14 cellular contexts compared by ENCODE assay signal in genomic region chr19:43752287-43752875, GRCh38. TPM values are rescaled to one million over a fixed set of nuclear protein-coding genes. Genes with fewer than 3 reads are reported as not detected.
DNase-seq lines count a peak whose midpoint lies in the region; ATAC-seq, FAIRE-seq and TF ChIP-seq lines count a peak whose summit lies in the region.
"Had no signal": no experiment of that assay in that cellular context is flagged by ENCODE, and none has a peak within 500 bp of the region (broad histone marks: within the 10 kb centered on the region; RNA-seq: fewer than 3 reads in every experiment).

No MANE protein-coding gene starts in this region.

- intact Hi-C loops in activated naive CD4-positive, alpha-beta T cell treated with anti-CD3 and anti-CD28 coated beads for 36 hours (cut with micrococcal nuclease) = no loop called here
- intact Hi-C loops in PC-9 (cut with micrococcal nuclease; ENCODE audit: unreplicated experiment) = no loop called here
- intact Hi-C loops in esophagus squamous epithelium (cut with DNase I) = no loop called here

- no peaks in the 10 kb centered on the region for H3K9me2 ChIP-seq in PC-9 (ENCODE audit: insufficient read depth)

- ATAC-seq in stimulated activated memory B cell treated with anti-CD40 and anti-IgM and Interleukin-4, amounts not matched to agents 10 μg/mL and 1 μg/mL and 100 μg/mL, for 72 hours = no peak
- ATAC-seq in GM21717 (IDR thresholded peaks at IDR 0.05; ENCODE audit: unreplicated experiment) = no peak

- H3K4me1 Mint-ChIP-seq in activated naive CD4-positive, alpha-beta T cell treated with anti-CD3 and anti-CD28 coated beads for 36 hours (ENCODE audit: low read depth) = peaks cover 58% of the 10 kb centered on the region
- H3K4me1 Mint-ChIP-seq in stimulated activated memory B cell treated with anti-CD40 and anti-IgM and Interleukin-4, amounts not matched to agents 10 μg/mL and 1 μg/mL and 100 μg/mL, for 72 hours = peaks cover 72% of the 10 kb centered on the region

- H3K4me1 ChIP-seq in PC-9 (replicated peaks; ENCODE audit: insufficient read depth) (peaks cover 41% of the 10 kb centered on the region), esophagus squamous epithelium (peaks cover 27 to 80% (median 41%) of the 10 kb centered on the region in 3 donors)

- TF ChIP-seq CTCF in PC-9 (conservative IDR thresholded peaks at IDR 0.05) (no peak), esophagus squamous epithelium (IDR thresholded peaks at IDR 0.05) (no peak)

- H3F3A ChIP-seq in PC-9 (ENCODE audit: insufficient read depth, low read depth) = peaks cover 46% of the 10 kb centered on the region

- H3K27ac Mint-ChIP-seq in activated naive CD4-positive, alpha-beta T cell treated with anti-CD3 and anti-CD28 coated beads for 36 hours = peak overlapping the region; percentile 100
- peak overlapping the region; percentile 96 for H3K27ac Mint-ChIP-seq in stimulated activated memory B cell treated with anti-CD40 and anti-IgM and Interleukin-4, amounts not matched to agents 10 μg/mL and 1 μg/mL and 100 μg/mL, for 72 hours

- peak overlapping the region; percentile 99 for H3K4me3 Mint-ChIP-seq in activated naive CD4-positive, alpha-beta T cell treated with anti-CD3 and anti-CD28 coated beads for 36 hours
- H3K4me3 Mint-ChIP-seq in stimulated activated memory B cell treated with anti-CD40 and anti-IgM and Interleukin-4, amounts not matched to agents 10 μg/mL and 1 μg/mL and 100 μg/mL, for 72 hours = no peak overlapping the region

- WGBS in esophagus squamous epithelium, 2 donors = 58 to 78% methylated on average over 3 to 6 of the region's 6 CpGs

- no peaks in the 10 kb centered on the region for H3K27me3 ChIP-seq in PC-9 (ENCODE audit: insufficient read depth, low read depth)
- H3K27me3 ChIP-seq in esophagus squamous epithelium = no peaks in the 10 kb centered on the region
- H3K27me3 ChIP-seq: ascending aorta, upper lobe of right lung had no signal

- H3K27me3 Mint-ChIP-seq in activated naive CD4-positive, alpha-beta T cell treated with anti-CD3 and anti-CD28 coated beads for 36 hours (ENCODE audit: low read depth) = no peaks in the 10 kb centered on the region
- no peaks in the 10 kb centered on the region for H3K27me3 Mint-ChIP-seq in stimulated activated memory B cell treated with anti-CD40 and anti-IgM and Interleukin-4, amounts not matched to agents 10 μg/mL and 1 μg/mL and 100 μg/mL, for 72 hours

- H2AFZ ChIP-seq in PC-9 = no peak overlapping the region

- H3K36me3 ChIP-seq in PC-9 (ENCODE audit: low read depth) = peaks cover 37% of the 10 kb centered on the region
- peaks cover 16 to 41% (median 23%) of the 10 kb centered on the region in 3 donors for H3K36me3 ChIP-seq in esophagus squamous epithelium

- no peak for FAIRE-seq in H54 (lab: Jason Lieb, UNC)

- H4K20me1 ChIP-seq in PC-9 (ENCODE audit: insufficient read depth) = peaks cover 15% of the 10 kb centered on the region

- peak overlapping the region; percentile 100 for H3K4me2 ChIP-seq in PC-9

- H3K9me3 Mint-ChIP-seq in activated naive CD4-positive, alpha-beta T cell treated with anti-CD3 and anti-CD28 coated beads for 36 hours = no peaks in the 10 kb centered on the region
- no peaks in the 10 kb centered on the region for H3K9me3 Mint-ChIP-seq in stimulated activated memory B cell treated with anti-CD40 and anti-IgM and Interleukin-4, amounts not matched to agents 10 μg/mL and 1 μg/mL and 100 μg/mL, for 72 hours

- CTCF ChIA-PET in activated naive CD4-positive, alpha-beta T cell treated with anti-CD3 and anti-CD28 coated beads for 36 hours (lab: Charles Lee) = interaction anchor here (0.5 to 4.8 kb wide), 8 partner anchors 8 to 81 kb away, joined by 3 to 48 read pairs (median 6); partner anchors contain the start of gene KCNN4
- CTCF ChIA-PET in PC-9 (lab: Charles Lee) = interaction anchor here (0.5 to 1.0 kb wide), 4 partner anchors 14 to 164 kb away, joined by 3 to 6 read pairs (median 4); no protein-coding TSS in a partner anchor

- H3K4me3 ChIP-seq in PC-9 (peak overlapping the region; percentile 99; the same call in 1 of the 2 replicates), esophagus squamous epithelium (no peak overlapping the region)
- H3K4me3 ChIP-seq: ascending aorta, upper lobe of right lung had no signal

- no TSS peak for BruUV-seq in PC-9 (replicated peaks; lab: Mats Ljungman, UMichigan)

- POLR2A ChIA-PET in PC-9 (lab: Charles Lee; ENCODE audit: unreplicated experiment) = interaction anchor here (0.6 to 0.8 kb wide), 2 partner anchors 13 to 237 kb away, joined by 3 to 30 read pairs; no protein-coding TSS in a partner anchor

- DNase-seq in activated naive CD4-positive, alpha-beta T cell treated with anti-CD3 and anti-CD28 coated beads for 36 hours = no peak
- no peak for DNase-seq in activated naive CD4-positive, alpha-beta T cell treated with Interleukin-2 at 50 U/mL for 16 hours
- no peak for DNase-seq in PC-9
- DNase-seq in esophagus squamous epithelium (lab: John Stamatoyannopoulos, UW) = no peak
- no peak for DNase-seq in H54 (ENCODE audit: insufficient read length, low spot score)
- DNase-seq in NK-92 (lab: John Stamatoyannopoulos, UW; ENCODE audit: unreplicated experiment) = no peak
- DNase-seq: activated CD4-positive, alpha-beta T cell treated with anti-CD3 and anti-CD28 coated beads for 48 hours; hippocampal formation; NCI-H1048; retina; upper lobe of right lung had no signal

- H3K27ac ChIP-seq in PC-9 (peak overlapping the region; percentile 92; the same call in 1 of the 2 replicates), esophagus squamous epithelium (peak overlapping the region; percentile 22 to 99 (median 97))
- H3K27ac ChIP-seq: upper lobe of right lung had no signal

- no peak for TF ChIP-seq POLR2A in esophagus squamous epithelium (IDR thresholded peaks at IDR 0.05)
- TF ChIP-seq POLR2A in H54 (IDR thresholded peaks at IDR 0.05; ENCODE audit: low read depth, low read length) = no peak

- no peaks in the 10 kb centered on the region for H3K9me3 ChIP-seq in PC-9 (ENCODE audit: insufficient read depth, low read depth)
- no peaks in the 10 kb centered on the region for H3K9me3 ChIP-seq in esophagus squamous epithelium
- H3K9me3 ChIP-seq: ascending aorta, upper lobe of right lung had no signal

- peaks cover 57% of the 10 kb centered on the region for H3K79me2 ChIP-seq in PC-9 (ENCODE audit: low read depth)

- H3K36me3 Mint-ChIP-seq in activated naive CD4-positive, alpha-beta T cell treated with anti-CD3 and anti-CD28 coated beads for 36 hours (ENCODE audit: low read depth) = peaks cover 55% of the 10 kb centered on the region
- H3K36me3 Mint-ChIP-seq in stimulated activated memory B cell treated with anti-CD40 and anti-IgM and Interleukin-4, amounts not matched to agents 10 μg/mL and 1 μg/mL and 100 μg/mL, for 72 hours = peaks cover 29% of the 10 kb centered on the region

RNA-seq across cellular contexts. Expression of gene SMG9, which starts 2.4 kb away (rescaled TPM):
- 100 to 1,000 TPM; 103 to 111 TPM for total RNA-seq in activated naive CD4-positive, alpha-beta T cell treated with anti-CD3 and anti-CD28 coated beads for 36 hours
- total RNA-seq in PC-9 (2021) = 76.8 and 84.1 TPM in 2 replicates
- total RNA-seq in esophagus squamous epithelium = 10 to 100 TPM; 16.0 to 22.7 (median 21.1) TPM

RNA-seq across cellular contexts. Expression of gene KCNN4, which starts 28.4 kb away (rescaled TPM):
- 10 to 100 TPM; 68.4 to 73.7 TPM for total RNA-seq in activated naive CD4-positive, alpha-beta T cell treated with anti-CD3 and anti-CD28 coated beads for 36 hours
- total RNA-seq in PC-9 (2021) (92.4 and 92.7 TPM in 2 replicates), esophagus squamous epithelium (10 to 100 TPM in 1 of 4 donors, 1 to 10 TPM in 3; 3.2 to 16.9 (median 5.3) TPM)

RNA-seq across cellular contexts. Expression of gene IRGC, which starts 36.5 kb away (rescaled TPM):
- not detected for total RNA-seq in activated naive CD4-positive, alpha-beta T cell treated with anti-CD3 and anti-CD28 coated beads for 36 hours
- total RNA-seq in PC-9 (2021) = not detected in 2 replicates
- not detected for total RNA-seq in esophagus squamous epithelium
- total RNA-seq: ascending aorta, upper lobe of right lung had no signal

RNA-seq across cellular contexts. Expression of gene LYPD5, which starts 49.9 kb away (rescaled TPM):
- total RNA-seq in activated naive CD4-positive, alpha-beta T cell treated with anti-CD3 and anti-CD28 coated beads for 36 hours = 1 to 10 TPM; 1.3 to 2.0 TPM
- total RNA-seq in PC-9 (2021) (2.6 and 2.9 TPM in 2 replicates), esophagus squamous epithelium (10 to 100 TPM in 3 of 4 donors, 1 to 10 TPM in 1; 9.9 to 32.0 (median 22.4) TPM)
- total RNA-seq: ascending aorta had no signal
